ENCODE assay signal across 11 cellular contexts in the genomic region with DNA sequence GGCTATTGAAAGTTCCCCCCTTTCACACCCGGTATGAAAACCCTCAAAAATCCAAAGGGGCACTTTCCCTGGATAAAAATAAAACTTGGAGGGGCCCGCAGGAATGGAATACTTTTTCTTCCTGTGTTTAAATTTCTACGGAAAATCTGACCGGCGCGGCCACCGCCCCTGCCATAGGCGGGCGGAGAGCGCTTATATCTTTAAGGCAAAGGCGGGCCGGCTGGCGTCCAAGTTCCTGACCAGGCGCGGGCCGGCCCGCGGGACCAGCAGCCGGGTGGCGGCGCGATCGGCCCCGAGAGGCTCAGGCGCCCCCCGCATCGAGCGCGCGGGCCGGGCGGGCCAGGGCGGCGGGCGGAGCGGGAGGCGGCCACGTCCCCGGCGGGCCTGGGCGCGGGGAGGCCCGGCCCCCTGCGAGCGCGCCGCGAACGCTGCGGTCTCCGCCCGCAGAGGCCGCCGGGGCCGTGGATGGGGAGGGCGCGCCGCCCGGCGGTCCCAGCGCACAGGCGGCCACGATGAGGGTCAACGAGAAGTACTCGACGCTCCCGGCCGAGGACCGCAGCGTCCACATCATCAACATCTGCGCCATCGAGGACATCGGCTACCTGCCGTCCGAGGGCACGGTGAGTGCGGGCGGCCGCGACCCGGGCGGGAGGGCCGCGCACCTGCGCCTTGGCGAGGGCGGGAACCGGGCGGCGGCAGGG. TPM values are rescaled to one million over a fixed set of nuclear protein-coding genes. Genes with fewer than 3 reads are reported as not detected.
A peak's percentile ranks its signal among the peaks of the same experiment; 100 is the strongest.
DNase-seq lines count a peak whose midpoint lies in the region; TF ChIP-seq lines count a peak whose summit lies in the region.
"Had no signal": no experiment of that assay in that cellular context is flagged by ENCODE, and none has a peak within 500 bp of the region (broad histone marks: within the 10 kb centered on the region; RNA-seq: fewer than 3 reads in every experiment).

A gene (plus strand): TSS at position 223 of the 701 bp plus-strand sequence. CDS start 290 bp downstream, at position 513.

- H3K4me1 ChIP-seq in left ventricle myocardium inferior (peaks cover 28% of the 10 kb centered on the region), osteoblast (ENCODE audit: insufficient read depth, low read length) (no peaks in the 10 kb centered on the region)

- no peak for TF ChIP-seq CTCF in AG04450 (IDR thresholded peaks at IDR 0.05; ENCODE audit: low read depth, low read length)
- TF ChIP-seq CTCF in left ventricle myocardium inferior (IDR thresholded peaks at IDR 0.05; ENCODE audit: borderline replicate concordance), result peak; percentile 19
- no peak for TF ChIP-seq CTCF in osteoblast (IDR thresholded peaks at IDR 0.05; ENCODE audit: extremely low read depth, low read depth, low read length)

- no peak within 1 kb of the TSS for H3K27ac ChIP-seq in AG04450 (ENCODE audit: low read depth, low read length)
- peak within 1 kb of the TSS; percentile 72 for H3K27ac ChIP-seq in left ventricle myocardium inferior (replicated peaks)
- H3K27ac ChIP-seq in osteoblast (ENCODE audit: low read depth, low read length), result no peak within 1 kb of the TSS
- H3K27ac ChIP-seq: HL-60 had no signal

- POLR2A ChIA-PET in AG04450 (lab: Yijun Ruan, JAX), result no interaction called here

- no peak within 1 kb of the TSS for H3K4me2 ChIP-seq in osteoblast (ENCODE audit: insufficient read depth, low read length)

- H3K79me2 ChIP-seq in osteoblast (ENCODE audit: insufficient read depth, low read length), result no peaks in the 10 kb centered on the region

- DNase-seq in AG04450 (ENCODE audit: low read depth, low spot score) (no peak), RPMI7951 (ENCODE audit: low read depth) (peak; percentile 27), left ventricle myocardium inferior (peak; percentile 34), osteoblast (ENCODE audit: insufficient read length, low spot score, missing footprints) (peak; percentile 84), T-helper 9 cell (no peak)
- no peak for DNase-seq in activated CD4-positive, alpha-beta T cell treated with anti-CD3 and anti-CD28 coated beads for 1 hour
- DNase-seq in activated CD4-positive, alpha-beta T cell treated with anti-CD3 and anti-CD28 coated beads, Interleukin-2, amount 50 U/mL, for 48 hours, result no peak
- DNase-seq in activated T-cell treated with anti-CD3 and anti-CD28 coated beads, Interleukin-2, amount 50 U/mL, for 48 hours, result no peak
- DNase-seq: NCI-H446 treated with DMSO at 0.1 percent for 48 hours had no signal

- H3K27me3 ChIP-seq in AG04450 (ENCODE audit: control insufficient read depth, insufficient read depth, low read length), result peaks cover 42% of the 10 kb centered on the region
- H3K27me3 ChIP-seq in left ventricle myocardium inferior (ENCODE audit: low read depth), result peaks cover 75% of the 10 kb centered on the region
- peaks cover 36% of the 10 kb centered on the region for H3K27me3 ChIP-seq in osteoblast (ENCODE audit: insufficient read depth, low read length)

- H3K36me3 ChIP-seq in left ventricle myocardium inferior (no peaks in the 10 kb centered on the region), osteoblast (ENCODE audit: insufficient read depth, low read length) (no peaks in the 10 kb centered on the region)

- intact Hi-C loops in left ventricle myocardium inferior (cut with micrococcal nuclease), result no loop called here

- H3K9me3 ChIP-seq in AG04450 (ENCODE audit: control insufficient read depth, insufficient read depth, low read length) (no peaks in the 10 kb centered on the region; the same call in 1 of the 2 replicates), left ventricle myocardium inferior (replicated peaks) (no peaks in the 10 kb centered on the region), osteoblast (ENCODE audit: low read depth, low read length) (no peaks in the 10 kb centered on the region)

- no peaks in the 10 kb centered on the region for H4K20me1 ChIP-seq in osteoblast (ENCODE audit: insufficient read depth, low read length)

- H3K4me3 ChIP-seq in AG04450 (ENCODE audit: low read depth, low read length) (peak within 1 kb of the TSS; percentile 44), left ventricle myocardium inferior (peak within 1 kb of the TSS; percentile 61), osteoblast (ENCODE audit: insufficient read depth, low read length) (no peak within 1 kb of the TSS)

- no peak within 1 kb of the TSS for H2AFZ ChIP-seq in osteoblast (ENCODE audit: low read length)

- CTCF ChIA-PET in AG04450 (lab: Charles Lee), result interaction anchor here (2.7 kb wide), 1 partner anchor 159 kb away, joined by 8 read pairs; no protein-coding TSS in a partner anchor

RNA-seq across cellular contexts. Expression of the gene that starts here (rescaled TPM):
- 10.3 and 11.3 TPM in 2 replicates for polyA plus RNA-seq in AG04450 (2011; rRNA removed)
- polyA minus RNA-seq in AG04450 (2011; rRNA and poly(A)+ RNA removed), result 14.8 and 17.4 TPM in 2 replicates
- 7.5 and 8.4 TPM in 2 replicates for total RNA-seq in RPMI7951 (2014; rRNA removed; shearing (Covaris generic))
- 7.7 TPM for total RNA-seq in left ventricle myocardium inferior
- 0.88 TPM in 1 of 2 replicates, not detected in the other for total RNA-seq in osteoblast
- polyA plus RNA-seq: CD14-positive monocyte had no signal

Comparison
In these comparisons a context has a peak if more than half of its experiments do, and no peak if none do; other contexts are left out.
1. Peak in DNase-seq in osteoblast; RNA of the gene not detected or under 1 TPM.
2. DNase-seq: peak in RPMI7951 (single experiment) and left ventricle myocardium inferior (single experiment); none in AG04450 (single experiment), activated CD4-positive, alpha-beta T cell treated with anti-CD3 and anti-CD28 coated beads for 1 hour (single experiment), activated CD4-positive, alpha-beta T cell treated with anti-CD3 and anti-CD28 coated beads, Interleukin-2, amount 50 U/mL, for 48 hours (0 of 2), activated T-cell treated with anti-CD3 and anti-CD28 coated beads, Interleukin-2, amount 50 U/mL, for 48 hours (0 of 2) and T-helper 9 cell (single experiment).